ENCODE assay signal across 1 cellular context in the genomic region with DNA sequence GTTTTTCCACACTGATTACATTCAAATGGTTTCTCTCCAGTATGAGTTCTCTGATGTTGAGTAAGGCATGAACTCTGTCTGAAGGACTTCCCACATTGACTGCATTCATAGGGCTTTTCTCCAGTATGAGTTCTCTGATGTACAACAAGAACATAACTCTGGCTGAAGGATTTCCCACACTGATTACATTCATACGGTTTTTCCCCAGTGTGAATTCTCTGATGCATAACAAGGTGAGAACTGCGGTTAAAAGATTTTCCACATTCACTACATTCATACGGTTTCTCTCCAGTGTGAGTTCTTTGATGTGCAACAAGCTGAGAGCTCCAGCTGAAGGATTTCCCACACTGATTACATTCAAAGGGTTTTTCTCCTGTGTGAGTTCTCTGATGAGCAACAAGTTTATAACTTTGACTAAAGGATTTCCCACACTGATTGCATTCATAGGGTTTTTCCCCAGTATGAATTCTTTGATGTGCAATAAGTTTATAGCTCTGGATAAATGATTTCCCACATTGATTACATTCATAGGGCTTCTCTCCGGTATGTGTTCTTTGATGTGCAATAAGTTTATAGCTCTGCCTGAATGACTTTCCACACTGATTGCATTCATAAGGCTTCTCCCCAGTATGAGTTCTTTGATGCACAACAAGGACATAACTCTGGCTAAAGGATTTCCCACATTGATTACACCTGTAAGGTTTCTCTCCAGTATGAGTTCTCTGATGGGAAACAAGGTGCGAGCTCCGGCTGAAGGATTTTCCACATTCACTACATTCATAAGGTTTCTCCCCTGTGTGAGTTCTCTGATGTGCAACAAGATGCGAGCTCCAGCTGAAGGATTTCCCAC.
A peak's percentile ranks its signal among the peaks of the same experiment; 100 is the strongest.
TF ChIP-seq lines count a peak whose summit lies in the region.

No MANE protein-coding gene starts in this region.

TF ChIP-seq in HEK293, 187 proteins besides CTCF, POLR2A, EP300 and RAD21 (continues in another document):
- TF ChIP-seq REPIN1 (tag by site-specific recombination; IDR thresholded peaks at IDR 0.05; ENCODE audit: low read depth) (no peak), ZNF585B (tag by site-specific recombination; IDR thresholded peaks at IDR 0.05) (no peak; the same call in 1 of the 2 replicates), ZBTB21 (tag by site-specific recombination; IDR thresholded peaks at IDR 0.05) (no peak), KLF7 (tag by site-specific recombination; IDR thresholded peaks at IDR 0.05; ENCODE audit: borderline replicate concordance) (no peak), ZNF777 (tag by site-specific recombination; IDR thresholded peaks at IDR 0.05; ENCODE audit: borderline replicate concordance) (no peak), ZNF416 (tag by site-specific recombination; IDR thresholded peaks at IDR 0.05) (no peak), ZNF175 (tag by site-specific recombination; IDR thresholded peaks at IDR 0.05) (no peak), ZNF596 (tag by site-specific recombination; IDR thresholded peaks at IDR 0.05) (no peak), ZNF274 (IDR thresholded peaks at IDR 0.05; ENCODE audit: low read length) (peak; percentile 93), ZNF274 (tag by site-specific recombination; IDR thresholded peaks at IDR 0.05; ENCODE audit: borderline replicate concordance) (peak; percentile 100), ZNF2 (tag by site-specific recombination; IDR thresholded peaks at IDR 0.05) (no peak), ZNF747 (tag by site-specific recombination; IDR thresholded peaks at IDR 0.05) (no peak), ZNF626 (tag by site-specific recombination; IDR thresholded peaks at IDR 0.05) (peak; percentile 57; the same call in 1 of the 2 replicates), TRIM28 (IDR thresholded peaks at IDR 0.05; ENCODE audit: borderline replicate concordance, low read length) (peak; percentile 99; the same call in 1 of the 2 replicates), SP2 (tag by site-specific recombination; IDR thresholded peaks at IDR 0.05) (no peak), ZNF785 (tag by site-specific recombination; IDR thresholded peaks at IDR 0.05) (no peak), GLIS2 (tag by site-specific recombination; IDR thresholded peaks at IDR 0.05) (no peak), ZNF18 (tag by site-specific recombination; IDR thresholded peaks at IDR 0.05) (no peak), ZBTB17 (tag by site-specific recombination; IDR thresholded peaks at IDR 0.05) (no peak), ZNF560 (tag by site-specific recombination; IDR thresholded peaks at IDR 0.05; ENCODE audit: borderline replicate concordance) (no peak), ZNF658 (tag by site-specific recombination; IDR thresholded peaks at IDR 0.05) (no peak), SCRT1 (tag by site-specific recombination; IDR thresholded peaks at IDR 0.05; ENCODE audit: borderline replicate concordance) (peak; percentile 76), KLF9 (tag by site-specific recombination; IDR thresholded peaks at IDR 0.05; ENCODE audit: low read depth) (no peak), ZNF138 (tag by site-specific recombination; IDR thresholded peaks at IDR 0.05; ENCODE audit: borderline replicate concordance) (no peak), INSM2 (tag by site-specific recombination; IDR thresholded peaks at IDR 0.05) (no peak), MZF1 (tag by site-specific recombination; IDR thresholded peaks at IDR 0.05; ENCODE audit: borderline replicate concordance) (no peak), ZNF488 (tag by site-specific recombination; IDR thresholded peaks at IDR 0.05) (no peak), BCL11A (tag by site-specific recombination; IDR thresholded peaks at IDR 0.05; ENCODE audit: low read depth) (no peak), ZBTB1 (tag by site-specific recombination; IDR thresholded peaks at IDR 0.05) (no peak), ZNF449 (tag by site-specific recombination; IDR thresholded peaks at IDR 0.05) (no peak), OVOL3 (tag by site-specific recombination; IDR thresholded peaks at IDR 0.05) (0 out of 2 replicates have a peak, but pooled peaks have one; percentile 9), KLF10 (tag by site-specific recombination; IDR thresholded peaks at IDR 0.05) (no peak), PATZ1 (tag by site-specific recombination; IDR thresholded peaks at IDR 0.05) (no peak), ZBTB8A (tag by site-specific recombination; IDR thresholded peaks at IDR 0.05) (no peak), SALL2 (tag by site-specific recombination; IDR thresholded peaks at IDR 0.05; ENCODE audit: borderline replicate concordance) (no peak), ZNF837 (tag by site-specific recombination; IDR thresholded peaks at IDR 0.05) (no peak), ZNF692 (tag by site-specific recombination; IDR thresholded peaks at IDR 0.05) (no peak), KLF16 (tag by site-specific recombination; IDR thresholded peaks at IDR 0.05) (no peak), TCF7L2 (IDR thresholded peaks at IDR 0.05; ENCODE audit: borderline replicate concordance, low read depth, low read length) (no peak), ZNF132 (tag by site-specific recombination; IDR thresholded peaks at IDR 0.05; ENCODE audit: borderline replicate concordance) (no peak)
- TF ChIP-seq, protein P1, sequence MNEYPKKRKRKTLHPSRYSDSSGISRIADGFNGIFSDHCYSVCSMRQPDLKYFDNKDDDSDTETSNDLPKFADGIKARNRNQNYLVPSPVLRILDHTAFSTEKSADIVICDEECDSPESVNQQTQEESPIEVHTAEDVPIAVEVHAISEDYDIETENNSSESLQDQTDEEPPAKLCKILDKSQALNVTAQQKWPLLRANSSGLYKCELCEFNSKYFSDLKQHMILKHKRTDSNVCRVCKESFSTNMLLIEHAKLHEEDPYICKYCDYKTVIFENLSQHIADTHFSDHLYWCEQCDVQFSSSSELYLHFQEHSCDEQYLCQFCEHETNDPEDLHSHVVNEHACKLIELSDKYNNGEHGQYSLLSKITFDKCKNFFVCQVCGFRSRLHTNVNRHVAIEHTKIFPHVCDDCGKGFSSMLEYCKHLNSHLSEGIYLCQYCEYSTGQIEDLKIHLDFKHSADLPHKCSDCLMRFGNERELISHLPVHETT (tag by site-specific recombination; IDR thresholded peaks at IDR 0.05): 0 out of 2 replicates have a peak, but pooled peaks have one; percentile 25
- TF ChIP-seq, protein P2, sequence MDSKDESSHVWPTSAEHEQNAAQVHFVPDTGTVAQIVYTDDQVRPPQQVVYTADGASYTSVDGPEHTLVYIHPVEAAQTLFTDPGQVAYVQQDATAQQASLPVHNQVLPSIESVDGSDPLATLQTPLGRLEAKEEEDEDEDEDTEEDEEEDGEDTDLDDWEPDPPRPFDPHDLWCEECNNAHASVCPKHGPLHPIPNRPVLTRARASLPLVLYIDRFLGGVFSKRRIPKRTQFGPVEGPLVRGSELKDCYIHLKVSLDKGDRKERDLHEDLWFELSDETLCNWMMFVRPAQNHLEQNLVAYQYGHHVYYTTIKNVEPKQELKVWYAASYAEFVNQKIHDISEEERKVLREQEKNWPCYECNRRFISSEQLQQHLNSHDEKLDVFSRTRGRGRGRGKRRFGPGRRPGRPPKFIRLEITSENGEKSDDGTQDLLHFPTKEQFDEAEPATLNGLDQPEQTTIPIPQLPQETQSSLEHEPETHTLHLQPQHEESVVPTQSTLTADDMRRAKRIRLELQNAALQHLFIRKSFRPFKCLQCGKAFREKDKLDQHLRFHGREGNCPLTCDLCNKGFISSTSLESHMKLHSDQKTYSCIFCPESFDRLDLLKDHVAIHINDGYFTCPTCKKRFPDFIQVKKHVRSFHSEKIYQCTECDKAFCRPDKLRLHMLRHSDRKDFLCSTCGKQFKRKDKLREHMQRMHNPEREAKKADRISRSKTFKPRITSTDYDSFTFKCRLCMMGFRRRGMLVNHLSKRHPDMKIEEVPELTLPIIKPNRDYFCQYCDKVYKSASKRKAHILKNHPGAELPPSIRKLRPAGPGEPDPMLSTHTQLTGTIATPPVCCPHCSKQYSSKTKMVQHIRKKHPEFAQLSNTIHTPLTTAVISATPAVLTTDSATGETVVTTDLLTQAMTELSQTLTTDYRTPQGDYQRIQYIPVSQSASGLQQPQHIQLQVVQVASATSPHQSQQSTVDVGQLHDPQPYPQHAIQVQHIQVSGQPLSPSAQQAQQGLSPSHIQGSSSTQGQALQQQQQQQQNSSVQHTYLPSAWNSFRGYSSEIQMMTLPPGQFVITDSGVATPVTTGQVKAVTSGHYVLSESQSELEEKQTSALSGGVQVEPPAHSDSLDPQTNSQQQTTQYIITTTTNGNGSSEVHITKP (tag by site-specific recombination; IDR thresholded peaks at IDR 0.05): no peak
- TF ChIP-seq, protein P3, sequence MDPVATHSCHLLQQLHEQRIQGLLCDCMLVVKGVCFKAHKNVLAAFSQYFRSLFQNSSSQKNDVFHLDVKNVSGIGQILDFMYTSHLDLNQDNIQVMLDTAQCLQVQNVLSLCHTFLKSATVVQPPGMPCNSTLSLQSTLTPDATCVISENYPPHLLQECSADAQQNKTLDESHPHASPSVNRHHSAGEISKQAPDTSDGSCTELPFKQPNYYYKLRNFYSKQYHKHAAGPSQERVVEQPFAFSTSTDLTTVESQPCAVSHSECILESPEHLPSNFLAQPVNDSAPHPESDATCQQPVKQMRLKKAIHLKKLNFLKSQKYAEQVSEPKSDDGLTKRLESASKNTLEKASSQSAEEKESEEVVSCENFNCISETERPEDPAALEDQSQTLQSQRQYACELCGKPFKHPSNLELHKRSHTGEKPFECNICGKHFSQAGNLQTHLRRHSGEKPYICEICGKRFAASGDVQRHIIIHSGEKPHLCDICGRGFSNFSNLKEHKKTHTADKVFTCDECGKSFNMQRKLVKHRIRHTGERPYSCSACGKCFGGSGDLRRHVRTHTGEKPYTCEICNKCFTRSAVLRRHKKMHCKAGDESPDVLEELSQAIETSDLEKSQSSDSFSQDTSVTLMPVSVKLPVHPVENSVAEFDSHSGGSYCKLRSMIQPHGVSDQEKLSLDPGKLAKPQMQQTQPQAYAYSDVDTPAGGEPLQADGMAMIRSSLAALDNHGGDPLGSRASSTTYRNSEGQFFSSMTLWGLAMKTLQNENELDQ (tag by site-specific recombination; IDR thresholded peaks at IDR 0.05; ENCODE audit: low read depth): no peak
